In the genomic region with DNA sequence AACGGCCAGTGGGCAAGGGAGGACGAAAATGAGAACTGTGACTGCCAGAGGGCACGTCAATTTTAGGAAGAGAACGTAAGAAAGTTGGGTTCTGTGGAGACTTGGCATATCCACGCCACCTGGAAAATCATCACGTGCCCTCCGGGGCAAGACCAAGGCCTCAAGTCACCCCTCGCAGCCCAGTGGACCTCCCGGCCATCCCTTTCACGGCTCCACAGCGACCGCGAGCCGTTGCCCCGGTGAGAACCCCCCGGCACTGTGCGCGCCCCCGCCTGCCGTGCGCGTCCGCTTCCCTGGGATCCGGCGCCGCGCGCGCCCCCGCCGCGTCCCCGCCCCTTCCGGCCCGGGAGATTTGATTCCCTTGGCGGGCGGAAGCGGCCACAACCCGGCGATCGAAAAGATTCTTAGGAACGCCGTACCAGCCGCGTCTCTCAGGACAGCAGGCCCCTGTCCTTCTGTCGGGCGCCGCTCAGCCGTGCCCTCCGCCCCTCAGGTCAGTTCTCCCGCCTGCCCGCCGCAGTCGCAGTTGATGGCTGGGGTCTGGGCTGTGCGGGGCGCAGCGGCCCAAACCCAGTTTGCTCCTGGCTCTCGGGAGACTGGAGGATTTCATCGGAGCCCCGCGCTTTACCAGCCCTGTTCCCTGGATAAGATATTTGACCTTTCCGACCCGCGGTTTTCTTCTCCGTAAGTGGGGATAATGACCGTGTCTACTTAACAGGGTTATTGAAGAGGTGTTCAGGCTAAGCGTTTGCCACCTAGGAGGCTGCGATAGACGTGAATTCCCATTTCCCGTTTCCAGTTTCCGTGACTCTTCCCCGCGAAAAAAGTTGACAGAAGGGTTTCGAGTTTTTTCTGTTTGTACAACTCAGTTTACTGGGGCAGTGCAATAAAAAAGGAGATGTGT, we compare ENCODE assay signal across 8 cellular contexts. TPM values are rescaled to one million over a fixed set of nuclear protein-coding genes. Genes with fewer than 3 reads are reported as not detected.
DNase-seq lines count a peak whose midpoint lies in the region; ATAC-seq and TF ChIP-seq lines count a peak whose summit lies in the region.

TSS of gene MELK (plus strand) at position 381 of the 904 bp plus-strand sequence. CDS start 8,787 bp downstream, outside the sequence.

- H3F3A ChIP-seq in PC-9 (ENCODE audit: insufficient read depth, low read depth) = peaks cover 9% of the 10 kb centered on the region

- H3K27ac Mint-ChIP-seq in CD8-positive, alpha-beta memory T cell = peak within 1 kb of the TSS; percentile 66 to 87 (median 76)

- peak within 1 kb of the TSS; percentile 94 for H3K4me3 ChIP-seq in CD8-positive, alpha-beta memory T cell (ENCODE audit: low read length)
- H3K4me3 ChIP-seq in HUES6 (ENCODE audit: low read depth, low read length) (peak within 1 kb of the TSS; percentile 86), PC-9 (peak within 1 kb of the TSS; percentile 98), esophagus (ENCODE audit: low read depth in 1 of 2, low read length in 2 of 2) (peak within 1 kb of the TSS; percentile 93 to 98), mucosa of stomach (ENCODE audit: low read length) (peak within 1 kb of the TSS; percentile 51)

- TSS peak; percentile 56 for BruUV-seq in PC-9 (replicated peaks; lab: Mats Ljungman, UMichigan)

- POLR2A ChIA-PET in CD8-positive, alpha-beta memory T cell (lab: Charles Lee) = no interaction called here
- POLR2A ChIA-PET in PC-9 (lab: Charles Lee; ENCODE audit: unreplicated experiment) = no interaction called here

- H3K27me3 ChIP-seq in CD8-positive, alpha-beta memory T cell (ENCODE audit: insufficient read depth, low read length, poor library complexity, severe bottlenecking) = no peaks in the 10 kb centered on the region
- H3K27me3 ChIP-seq in HUES6 (ENCODE audit: control insufficient read depth, insufficient read depth, low read length) (no peaks in the 10 kb centered on the region), PC-9 (ENCODE audit: insufficient read depth, low read depth) (no peaks in the 10 kb centered on the region), esophagus (ENCODE audit: control insufficient read depth in 1 of 2, insufficient read depth in 2 of 2, low read length in 2 of 2) (no peaks in the 10 kb centered on the region), mucosa of stomach (ENCODE audit: control insufficient read depth, insufficient read depth, low read length) (no peaks in the 10 kb centered on the region)

- H3K4me2 ChIP-seq in PC-9 = peak within 1 kb of the TSS; percentile 85

- peak within 1 kb of the TSS; percentile 83 to 99 (median 91) for H3K4me3 Mint-ChIP-seq in CD8-positive, alpha-beta memory T cell

- peak within 1 kb of the TSS; percentile 98 for H2AFZ ChIP-seq in PC-9

- H3K27me3 Mint-ChIP-seq in CD8-positive, alpha-beta memory T cell = peaks cover 3 to 4% of the 10 kb centered on the region in 2 donors

- peaks cover 49% of the 10 kb centered on the region for H3K79me2 ChIP-seq in PC-9 (ENCODE audit: low read depth)

- peak within 1 kb of the TSS; percentile 71 for H3K27ac ChIP-seq in CD8-positive, alpha-beta memory T cell (ENCODE audit: low read depth, low read length)
- peak within 1 kb of the TSS; percentile 71 for H3K27ac ChIP-seq in HUES6 (ENCODE audit: low read depth, low read length)
- H3K27ac ChIP-seq in PC-9 = peak within 1 kb of the TSS; percentile 50
- H3K27ac ChIP-seq in esophagus (ENCODE audit: low read depth in 2 of 2, low read length in 1 of 2) = peak within 1 kb of the TSS; percentile 58 to 66

- no peaks in the 10 kb centered on the region for H3K9me2 ChIP-seq in PC-9 (ENCODE audit: insufficient read depth)

- H3K9me3 ChIP-seq in CD8-positive, alpha-beta memory T cell (ENCODE audit: low read length) = no peaks in the 10 kb centered on the region
- H3K9me3 ChIP-seq in HUES6 (ENCODE audit: control insufficient read depth, insufficient read depth, low read depth, low read length) = no peaks in the 10 kb centered on the region
- no peaks in the 10 kb centered on the region for H3K9me3 ChIP-seq in PC-9 (ENCODE audit: insufficient read depth, low read depth)
- no peaks in the 10 kb centered on the region for H3K9me3 ChIP-seq in esophagus (ENCODE audit: control insufficient read depth in 2 of 2, insufficient read depth in 1 of 2, low read depth in 1 of 2, low read length in 1 of 2)
- no peaks in the 10 kb centered on the region for H3K9me3 ChIP-seq in mucosa of stomach (ENCODE audit: control insufficient read depth, low read length)

- no peaks in the 10 kb centered on the region for H3K36me3 ChIP-seq in CD8-positive, alpha-beta memory T cell (ENCODE audit: insufficient read depth, low read length)
- H3K36me3 ChIP-seq in HUES6 (ENCODE audit: control insufficient read depth, insufficient read depth, low read length) (peaks cover 4% of the 10 kb centered on the region; the same call in 1 of the 2 replicates), PC-9 (ENCODE audit: low read depth) (no peaks in the 10 kb centered on the region), esophagus (ENCODE audit: control insufficient read depth in 2 of 2, insufficient read depth in 2 of 2, low read length in 1 of 2) (no peaks in the 10 kb centered on the region), mucosa of stomach (ENCODE audit: control insufficient read depth, insufficient read depth, low read length) (no peaks in the 10 kb centered on the region)

- H3K9ac ChIP-seq in HUES6 (ENCODE audit: low read length) (peak within 1 kb of the TSS; percentile 94), mucosa of stomach (ENCODE audit: low read length) (peak within 1 kb of the TSS; percentile 80)

- no peak for TF ChIP-seq CTCF in PC-9 (conservative IDR thresholded peaks at IDR 0.05)

- no peaks in the 10 kb centered on the region for H3K9me3 Mint-ChIP-seq in CD8-positive, alpha-beta memory T cell

- intact Hi-C loops in PC-9 (cut with micrococcal nuclease; ENCODE audit: unreplicated experiment) = loop anchor here (5.0 kb wide), 1 partner anchor 170 kb away; the partner anchor contains the start of gene RNF38

- peak; percentile 70 for ATAC-seq in GM19455 (IDR thresholded peaks at IDR 0.05; ENCODE audit: unreplicated experiment)

- H3K4me1 ChIP-seq in CD8-positive, alpha-beta memory T cell (ENCODE audit: insufficient read depth, low read length) = peaks cover 11% of the 10 kb centered on the region
- H3K4me1 ChIP-seq in HUES6 (ENCODE audit: control insufficient read depth, insufficient read depth, low read length) = peaks cover 8% of the 10 kb centered on the region; the same call in 1 of the 2 replicates
- H3K4me1 ChIP-seq in PC-9 (replicated peaks; ENCODE audit: insufficient read depth) = peaks cover 23% of the 10 kb centered on the region
- H3K4me1 ChIP-seq in esophagus (ENCODE audit: control insufficient read depth in 2 of 2, insufficient read depth in 2 of 2, low read length in 1 of 2) = peaks cover 0 to 3% of the 10 kb centered on the region in 2 donors
- peaks cover 13% of the 10 kb centered on the region for H3K4me1 ChIP-seq in mucosa of stomach (ENCODE audit: control insufficient read depth, insufficient read depth, low read length)

- 1% methylated on average over 70 to 74 of the region's 74 CpGs for WGBS in esophagus, 2 donors

- peak; percentile 79 to 87 (median 80) for DNase-seq in CD8-positive, alpha-beta memory T cell
- DNase-seq in PC-9 = peak; percentile 41 to 79
- peak; percentile 86 for DNase-seq in activated T-cell treated with anti-CD3 and anti-CD28 coated beads, Interleukin-2, amount 50 U/mL, for 1 hour
- peak; percentile 61 to 64 for DNase-seq in stimulated activated CD8-positive, alpha-beta memory T cell treated with anti-CD3 and anti-CD28 coated beads, Interleukin-4, amount 100 ng/mL, for 4 hours (ENCODE audit: low read depth in 2 of 2, low spot score in 1 of 2)

- peaks cover 25 to 34% (median 32%) of the 10 kb centered on the region in 3 donors for H3K4me1 Mint-ChIP-seq in CD8-positive, alpha-beta memory T cell

- H3K36me3 Mint-ChIP-seq in CD8-positive, alpha-beta memory T cell = peaks cover 0 to 5% (median 0%) of the 10 kb centered on the region in 3 donors

- H4K20me1 ChIP-seq in PC-9 (ENCODE audit: insufficient read depth) = no peaks in the 10 kb centered on the region

- CTCF ChIA-PET in CD8-positive, alpha-beta memory T cell (lab: Charles Lee) = interaction anchor here (0.8 kb wide), 1 partner anchor 166 kb away, joined by 3 read pairs; no protein-coding TSS in a partner anchor
- CTCF ChIA-PET in PC-9 (lab: Charles Lee) = no interaction called here

RNA-seq across cellular contexts. Expression of gene MELK, which starts in this region (rescaled TPM):
- total RNA-seq in CD8-positive, alpha-beta memory T cell = 10 to 100 TPM; 51.0 to 51.6 TPM
- not detected for polyA plus RNA-seq in CD8-positive, alpha-beta memory T cell
- total RNA-seq in PC-9 (2021) = 25.1 and 48.1 TPM in 2 replicates
- 1 to 10 TPM; 3.8 to 9.0 TPM for polyA plus RNA-seq in esophagus

Comparison
In these comparisons a context has a peak if more than half of its experiments do, and no peak if none do; other contexts are left out.
1. Peak in every context shown above with its lines: DNase-seq, ATAC-seq, H3K4me3 ChIP-seq and H3K27ac ChIP-seq.